In the genomic region with DNA sequence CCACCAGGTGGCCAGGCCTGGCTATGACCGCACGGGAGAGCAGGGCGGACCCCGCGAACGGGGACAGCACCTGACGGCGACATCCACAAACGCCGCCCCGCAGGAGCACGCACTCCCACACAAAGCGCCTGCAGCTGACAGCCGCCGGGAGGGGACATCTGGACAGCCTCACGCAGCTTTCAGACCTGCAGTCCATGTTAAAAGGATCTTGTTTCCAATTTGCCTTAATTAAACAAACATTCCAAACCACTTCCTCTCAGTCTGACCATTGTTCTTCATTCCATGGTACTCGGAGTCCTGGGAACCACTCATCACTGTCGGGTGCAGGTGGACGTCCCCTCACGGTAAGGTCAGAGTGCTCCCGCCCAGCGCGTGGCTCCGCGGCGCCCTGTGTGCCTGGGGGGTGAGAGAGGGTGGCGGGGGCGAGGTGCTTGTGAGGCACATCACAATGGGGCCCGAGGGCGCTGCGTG, we compare ENCODE assay signal across 13 cellular contexts. TPM values are rescaled to one million over a fixed set of nuclear protein-coding genes. Genes with fewer than 3 reads are reported as not detected.
DNase-seq lines count a peak whose midpoint lies in the region; ATAC-seq and TF ChIP-seq lines count a peak whose summit lies in the region.
"Had no signal": no experiment of that assay in that cellular context is flagged by ENCODE, and none has a peak within 500 bp of the region (broad histone marks: within the 10 kb centered on the region; RNA-seq: fewer than 3 reads in every experiment).

No MANE protein-coding gene starts in this region.

- peaks cover 66% of the 10 kb centered on the region for H4K20me1 ChIP-seq in IMR-90 (ENCODE audit: insufficient read depth, low read length)

- no peak overlapping the region for H3K23ac ChIP-seq in IMR-90 (ENCODE audit: low read depth, low read length)

- no peaks in the 10 kb centered on the region for H3K9me3 ChIP-seq in IMR-90 (ENCODE audit: control insufficient read depth, insufficient read depth, low read length)
- H3K9me3 ChIP-seq in Panc1 (ENCODE audit: control insufficient read depth, insufficient read depth, low read depth, low read length) = no peaks in the 10 kb centered on the region
- no peaks in the 10 kb centered on the region for H3K9me3 ChIP-seq in tibial artery
- H3K9me3 ChIP-seq in heart left ventricle = no peaks in the 10 kb centered on the region

- H3K4ac ChIP-seq in IMR-90 (ENCODE audit: low read depth, low read length) = no peak overlapping the region

- no peak for TF ChIP-seq RAD21 in IMR-90 (IDR thresholded peaks at IDR 0.05; ENCODE audit: low read length)

- peak overlapping the region; percentile 24 for H2AFZ ChIP-seq in IMR-90 (replicated peaks; ENCODE audit: low read length, poor library complexity)

- H3K4me1 ChIP-seq in IMR-90 (ENCODE audit: control insufficient read depth, insufficient read depth, low read length) (peaks cover 12% of the 10 kb centered on the region), Panc1 (ENCODE audit: control insufficient read depth, insufficient read depth, low read length) (peaks cover 33% of the 10 kb centered on the region), tibial artery (peaks cover 0 to 19% (median 15%) of the 10 kb centered on the region in 4 donors), heart left ventricle (peaks cover 0 to 26% (median 13%) of the 10 kb centered on the region in 12 donors)

- no peak overlapping the region for H3K27ac ChIP-seq in IMR-90 (ENCODE audit: insufficient read depth, low read length)
- no peak overlapping the region for H3K27ac ChIP-seq in Panc1 (ENCODE audit: low read length)
- H3K27ac ChIP-seq in tibial artery = no peak overlapping the region
- no peak overlapping the region for H3K27ac ChIP-seq in heart left ventricle

- no peak overlapping the region for H2BK5ac ChIP-seq in IMR-90 (ENCODE audit: low read depth, low read length, poor library complexity, severe bottlenecking)

- no peak overlapping the region for H3K4me3 ChIP-seq in IMR-90 (ENCODE audit: insufficient read depth, low read depth, low read length)
- no peak overlapping the region for H3K4me3 ChIP-seq in Panc1 (ENCODE audit: low read depth in 2 of 2, low read length in 2 of 2)
- no peak overlapping the region for H3K4me3 ChIP-seq in tibial artery
- no peak overlapping the region for H3K4me3 ChIP-seq in heart left ventricle

- in situ Hi-C loops in IMR-90 (cut with MboI; ENCODE audit: low sequenced_read_pairs) = no loop called here
- in situ Hi-C loops in Panc1 (cut with HindIII; ENCODE audit: low pct_unique_long_range_greater_than_20kb, low sequenced_read_pairs) = no loop called here

- peak overlapping the region; percentile 5; the same call in 1 of the 2 replicates for H3K4me2 ChIP-seq in IMR-90 (ENCODE audit: low read depth, low read length)

- H3K18ac ChIP-seq in IMR-90 (ENCODE audit: low read depth, low read length) = no peak overlapping the region

- dilution Hi-C loops in IMR-90 (cut with HindIII; ENCODE audit: low sequenced_read_pairs, unreplicated experiment) = no loop called here

- no peak overlapping the region for H2BK15ac ChIP-seq in IMR-90 (ENCODE audit: low read depth, low read length)

- H2AK9ac ChIP-seq in IMR-90 (replicated peaks; ENCODE audit: low read depth, low read length, poor library complexity) = no peak overlapping the region

- no peak overlapping the region for H4K5ac ChIP-seq in IMR-90 (ENCODE audit: low read depth, low read length)

- H3K27me3 ChIP-seq in IMR-90 (ENCODE audit: control insufficient read depth, insufficient read depth, low read length) = no peaks in the 10 kb centered on the region
- H3K27me3 ChIP-seq in Panc1 (ENCODE audit: control insufficient read depth, insufficient read depth, low read length) = no peaks in the 10 kb centered on the region
- no peaks in the 10 kb centered on the region for H3K27me3 ChIP-seq in tibial artery
- no peaks in the 10 kb centered on the region for H3K27me3 ChIP-seq in heart left ventricle

- intact Hi-C loops in IMR-90 (cut with micrococcal nuclease) = no loop called here
- intact Hi-C loops in Panc1 (cut with micrococcal nuclease; ENCODE audit: unreplicated experiment) = no loop called here
- intact Hi-C loops in tibial artery (cut with DNase I; ENCODE audit: low total_unique reads) = no loop called here
- intact Hi-C loops in heart left ventricle (cut with DNase I) = loop anchor here in 2 of 10 donors (10.0 kb wide), 1 partner anchor 93 kb away; no protein-coding TSS in a partner anchor

- no peaks in the 10 kb centered on the region for H3K9me1 ChIP-seq in IMR-90 (ENCODE audit: insufficient read depth, low read length)

- no peak overlapping the region for H4K91ac ChIP-seq in IMR-90 (ENCODE audit: insufficient read depth, low read depth, low read length)

- no peak for TF ChIP-seq POLR2A in IMR-90 (IDR thresholded peaks at IDR 0.05; ENCODE audit: low read depth, low read length)
- TF ChIP-seq POLR2A in heart left ventricle (IDR thresholded peaks at IDR 0.05) = no peak

- CTCF ChIA-PET in IMR-90 (lab: Yijun Ruan, JAX) = interaction anchor here (1.2 kb wide), 1 partner anchor 23 kb away, joined by 4 read pairs; no protein-coding TSS in a partner anchor
- CTCF ChIA-PET in Panc1 (lab: Charles Lee) = interaction anchor here (0.8 kb wide), 1 partner anchor 16 kb away, joined by 3 read pairs; no protein-coding TSS in a partner anchor

- ATAC-seq in IMR-90 (ENCODE audit: low read depth) (peak; percentile 47), Panc1 (0 out of 2 replicates have a peak, but pooled peaks have one; percentile 6), GM19452 (IDR thresholded peaks at IDR 0.05; ENCODE audit: unreplicated experiment) (no peak), HG03196 (IDR thresholded peaks at IDR 0.05; ENCODE audit: unreplicated experiment) (no peak), heart left ventricle (no peak)

- H2BK20ac ChIP-seq in IMR-90 (ENCODE audit: low read depth, low read length) = no peak overlapping the region

- H3K9ac ChIP-seq in IMR-90 (ENCODE audit: low read depth, low read length) = no peak overlapping the region

- H4K8ac ChIP-seq in IMR-90 (ENCODE audit: low read depth in 2 of 2, low read length in 2 of 2) = no peak overlapping the region

- no TSS peak for BruUV-seq in IMR-90 (replicated peaks; lab: Mats Ljungman, UMichigan)
- BruUV-seq in Panc1 (replicated peaks; lab: Mats Ljungman, UMichigan) = no TSS peak

- no peak overlapping the region for H2BK120ac ChIP-seq in IMR-90 (ENCODE audit: low read depth, low read length)

- DNase-seq in COLO668 (lab: John Stamatoyannopoulos, UW; ENCODE audit: unreplicated experiment) = peak; percentile 93
- DNase-seq in IMR-90 = peak; percentile 89
- DNase-seq in Panc1 (ENCODE audit: low read depth, low spot score) = no peak
- DNase-seq in kidney glomerular epithelial cell (lab: John Stamatoyannopoulos, UW) = peak; percentile 30
- DNase-seq in tibial artery = no peak
- no peak for DNase-seq in heart left ventricle
- DNase-seq: activated T-cell treated with anti-CD3 and anti-CD28 coated beads, Interleukin-2, amount 50 U/mL, for 48 hours; amniotic stem cell; GF-D8; H9; stimulated activated naive CD4-positive, alpha-beta T cell had no signal

- no peak overlapping the region for H3K56ac ChIP-seq in IMR-90 (ENCODE audit: extremely low read depth, insufficient read depth, low read length)

- H3K79me1 ChIP-seq in IMR-90 (ENCODE audit: low read depth in 1 of 2, low read length in 2 of 2) = peaks cover 0 to 6% of the 10 kb centered on the region in 2 experiments; a peak in 1 of 4 replicates

- no peak overlapping the region for H3K14ac ChIP-seq in IMR-90 (replicated peaks; ENCODE audit: low read depth, low read length)

- POLR2A ChIA-PET in IMR-90 (lab: Charles Lee; ENCODE audit: unreplicated experiment) = no interaction called here
- POLR2A ChIA-PET in Panc1 (lab: Charles Lee) = no interaction called here

- 41% methylated on average over 10 of the region's 31 CpGs; no CpG with 5 or more reads in 1 of the 2 experiments for WGBS in IMR-90 (ENCODE audit: extremely low coverage in 2 of 2, insufficient read length in 1 of 2), 2 experiments
- whole genome bisulfite sequencing in heart left ventricle, 4 donors = 54 to 71% (median 62%) methylated on average over 28 to 31 of the region's 31 CpGs

- no peak overlapping the region for H2AK5ac ChIP-seq in IMR-90 (ENCODE audit: low read depth, low read length)

- TF ChIP-seq CTCF in IMR-90 (conservative IDR thresholded peaks at IDR 0.05; ENCODE audit: low read depth, low read length) = no peak
- no peak for TF ChIP-seq CTCF in Panc1 (IDR thresholded peaks at IDR 0.05)
- no peak for TF ChIP-seq CTCF in tibial artery (IDR thresholded peaks at IDR 0.05)
- TF ChIP-seq CTCF in heart left ventricle (IDR thresholded peaks at IDR 0.05) = no peak

- H3K36me3 ChIP-seq in IMR-90 (ENCODE audit: control insufficient read depth, insufficient read depth, low read length) (no peaks in the 10 kb centered on the region), Panc1 (ENCODE audit: control insufficient read depth, insufficient read depth, low read length) (no peaks in the 10 kb centered on the region), tibial artery (no peaks in the 10 kb centered on the region), heart left ventricle (no peaks in the 10 kb centered on the region)

TF ChIP-seq in IMR-90, 13 proteins besides CTCF, POLR2A, EP300 and RAD21 (continues in another document):
- TF ChIP-seq NFE2L2 (IDR thresholded peaks at IDR 0.05; ENCODE audit: low read depth, low read length) (no peak), RFX5 (IDR thresholded peaks at IDR 0.05; ENCODE audit: low read depth, low read length) (no peak), MXI1 (IDR thresholded peaks at IDR 0.05; ENCODE audit: borderline replicate concordance, low read depth, low read length) (no peak), FOS (IDR thresholded peaks at IDR 0.05; ENCODE audit: low read depth, low read length) (no peak), SMC3 (IDR thresholded peaks at IDR 0.05; ENCODE audit: low read depth, low read length) (no peak), CHD1 (IDR thresholded peaks at IDR 0.05; ENCODE audit: low read depth, low read length) (no peak), BHLHE40 (IDR thresholded peaks at IDR 0.05; ENCODE audit: low read depth, low read length) (peak; percentile 81)

RNA-seq across cellular contexts. Expression of a gene that starts 5.9 kb away (rescaled TPM):
- total RNA-seq in IMR-90 (2012; rRNA removed) = 2.0 and 2.2 TPM in 2 replicates
- polyA plus RNA-seq in IMR-90 (2012; rRNA removed) = 5.8 and 6.3 TPM in 2 replicates
- polyA plus RNA-seq in IMR-90 (2012; cell fraction: cytosol; rRNA removed) = 3.5 and 8.8 TPM in 2 replicates
- 10.8 and 20.8 TPM in 2 replicates for polyA plus RNA-seq in IMR-90 (2012; cell fraction: nucleus; rRNA removed; ENCODE audit: low replicate concordance)
- total RNA-seq in Panc1 (2021; ENCODE audit: unreplicated experiment) = 2.9 TPM
- polyA plus RNA-seq in Panc1 (2012; ENCODE audit: insufficient read length) = 3.9 TPM
- 1 to 10 TPM; 1.4 to 8.8 (median 3.0) TPM for total RNA-seq in heart left ventricle
- polyA plus RNA-seq in heart left ventricle = 1 to 10 TPM; 1.8 to 2.8 TPM
- total RNA-seq: H9 had no signal

RNA-seq across cellular contexts. Expression of a gene that starts 37.6 kb away (rescaled TPM):
- total RNA-seq in IMR-90 (2012; rRNA removed) (0.83 and 2.2 TPM in 2 replicates), Panc1 (2021; ENCODE audit: unreplicated experiment) (2.9 TPM), heart left ventricle (10 to 100 TPM; 12.3 to 56.8 (median 25.2) TPM)
- polyA plus RNA-seq in IMR-90 (2012; rRNA removed) (2.5 and 3.4 TPM in 2 replicates), heart left ventricle (10 to 100 TPM; 11.1 to 26.4 TPM)
- polyA plus RNA-seq in IMR-90 (2012; cell fraction: cytosol; rRNA removed) = 1.9 and 8.1 TPM in 2 replicates
- 4.5 and 7.4 TPM in 2 replicates for polyA plus RNA-seq in IMR-90 (2012; cell fraction: nucleus; rRNA removed; ENCODE audit: low replicate concordance)
- polyA plus RNA-seq in Panc1 (2012; ENCODE audit: insufficient read length) = 3.6 TPM

Comparison
In these comparisons a context has a peak if more than half of its experiments do, and no peak if none do; other contexts are left out.
1. DNase-seq: peak in COLO668 (single experiment), IMR-90 (single experiment) and kidney glomerular epithelial cell (single experiment); none in Panc1 (single experiment), tibial artery (0 of 2) and heart left ventricle (0 of 5).
2. ATAC-seq: peak in IMR-90 (single experiment) and Panc1 (single experiment); none in GM19452 (single experiment), HG03196 (single experiment) and heart left ventricle (0 of 4).